ENCODE assay signal across 12 cellular contexts in genomic region chr9:105150991-105151685, GRCh38.
DNase-seq lines count a peak whose midpoint lies in the region; ATAC-seq and TF ChIP-seq lines count a peak whose summit lies in the region.
"Had no signal": no experiment of that assay in that cellular context is flagged by ENCODE, and none has a peak within 500 bp of the region (broad histone marks: within the 10 kb centered on the region; RNA-seq: fewer than 3 reads in every experiment).

No MANE protein-coding gene starts in this region.

- POLR2A ChIA-PET in RWPE1 (lab: Yijun Ruan, JAX; ENCODE audit: low non-redundant PET) = no interaction called here
- POLR2A ChIA-PET in activated CD4-positive, alpha-beta memory T cell treated with anti-CD3 and anti-CD28 coated beads for 36 hours (lab: Charles Lee) = no interaction called here

- H3K4me3 Mint-ChIP-seq in activated CD4-positive, alpha-beta memory T cell treated with anti-CD3 and anti-CD28 coated beads for 36 hours = no peak overlapping the region
- H3K4me3 Mint-ChIP-seq in endothelial cell (ENCODE audit: unreplicated experiment) = no peak overlapping the region
- H3K4me3 Mint-ChIP-seq: activated B cell treated with CpG ODN at 0.5 μM for 24 hours; activated naive CD8-positive, alpha-beta T cell had no signal

- H3K27ac ChIP-seq in RWPE1 = no peak overlapping the region
- H3K27ac ChIP-seq in left lung = no peak overlapping the region
- H3K27ac ChIP-seq: esophagus squamous epithelium had no signal

- H3K27me3 Mint-ChIP-seq in activated CD4-positive, alpha-beta memory T cell treated with anti-CD3 and anti-CD28 coated beads for 36 hours = no peaks in the 10 kb centered on the region
- H3K27me3 Mint-ChIP-seq in endothelial cell (ENCODE audit: unreplicated experiment) = peaks cover 2% of the 10 kb centered on the region
- H3K27me3 Mint-ChIP-seq: activated B cell treated with CpG ODN at 0.5 μM for 24 hours had no signal

- H3K9me3 Mint-ChIP-seq in activated CD4-positive, alpha-beta memory T cell treated with anti-CD3 and anti-CD28 coated beads for 36 hours = no peaks in the 10 kb centered on the region
- no peaks in the 10 kb centered on the region for H3K9me3 Mint-ChIP-seq in endothelial cell (ENCODE audit: unreplicated experiment)
- H3K9me3 Mint-ChIP-seq: activated B cell treated with CpG ODN at 0.5 μM for 24 hours had no signal

- CTCF ChIA-PET in RWPE1 (lab: Yijun Ruan, JAX) = interaction anchor here (0.5 to 1.0 kb wide), 2 partner anchors 8 to 224 kb away, joined by 3 read pairs; no protein-coding TSS in a partner anchor
- CTCF ChIA-PET in activated CD4-positive, alpha-beta memory T cell treated with anti-CD3 and anti-CD28 coated beads for 36 hours (lab: Charles Lee) = interaction anchor here (0.9 to 1.5 kb wide), 2 partner anchors 288 kb away, joined by 3 to 6 read pairs; no protein-coding TSS in a partner anchor

- ATAC-seq in HG02623 (IDR thresholded peaks at IDR 0.05; ENCODE audit: unreplicated experiment) = peak; percentile 66
- peak; percentile 81 for ATAC-seq in left lung
- ATAC-seq in GM19324 (IDR thresholded peaks at IDR 0.05; ENCODE audit: low FRiP score, unreplicated experiment) = no peak

- no peaks in the 10 kb centered on the region for H3K9me3 ChIP-seq in left lung
- H3K9me3 ChIP-seq: esophagus squamous epithelium had no signal

- H3K4me1 Mint-ChIP-seq in activated CD4-positive, alpha-beta memory T cell treated with anti-CD3 and anti-CD28 coated beads for 36 hours (ENCODE audit: low read depth) = peaks cover 16% of the 10 kb centered on the region
- peaks cover 13% of the 10 kb centered on the region for H3K4me1 Mint-ChIP-seq in endothelial cell (ENCODE audit: unreplicated experiment)

- no peaks in the 10 kb centered on the region for H3K27me3 ChIP-seq in left lung
- H3K27me3 ChIP-seq: esophagus squamous epithelium had no signal

- TF ChIP-seq CTCF in RWPE1 (conservative IDR thresholded peaks at IDR 0.05; ENCODE audit: low read depth) (no peak), left lung (IDR thresholded peaks at IDR 0.05) (no peak), endothelial cell (IDR thresholded peaks at IDR 0.05; ENCODE audit: unreplicated experiment) (no peak)

- no peak overlapping the region for H3K4me3 ChIP-seq in left lung
- H3K4me3 ChIP-seq: esophagus squamous epithelium had no signal

- H3K27ac Mint-ChIP-seq in activated CD4-positive, alpha-beta memory T cell treated with anti-CD3 and anti-CD28 coated beads for 36 hours = no peak overlapping the region
- no peak overlapping the region for H3K27ac Mint-ChIP-seq in endothelial cell (ENCODE audit: unreplicated experiment)
- H3K27ac Mint-ChIP-seq: activated B cell treated with CpG ODN at 0.5 μM for 24 hours; activated naive CD8-positive, alpha-beta T cell had no signal

- peaks cover 0 to 22% of the 10 kb centered on the region in 2 donors for H3K4me1 ChIP-seq in left lung

- peak; percentile 54 for DNase-seq in Daoy (ENCODE audit: low read depth)
- peak; percentile 68 for DNase-seq in RWPE1 (ENCODE audit: low spot score)
- DNase-seq in left lung = no peak
- DNase-seq in MV-4-11 (lab: John Stamatoyannopoulos, UW) = no peak
- DNase-seq in activated CD4-positive, alpha-beta memory T cell treated with anti-CD3 and anti-CD28 coated beads for 36 hours = no peak
- DNase-seq in endothelial cell (ENCODE audit: low spot score) = no peak
- DNase-seq: activated B cell treated with CpG ODN at 0.5 μM for 24 hours; esophagus squamous epithelium; stimulated activated naive CD4-positive, alpha-beta T cell had no signal

- intact Hi-C loops in left lung (cut with DNase I) = no loop called here
- intact Hi-C loops in activated CD4-positive, alpha-beta memory T cell treated with anti-CD3 and anti-CD28 coated beads for 36 hours (cut with micrococcal nuclease) = no loop called here

- no peaks in the 10 kb centered on the region for H3K36me3 Mint-ChIP-seq in activated CD4-positive, alpha-beta memory T cell treated with anti-CD3 and anti-CD28 coated beads for 36 hours
- no peaks in the 10 kb centered on the region for H3K36me3 Mint-ChIP-seq in endothelial cell (ENCODE audit: low read depth, unreplicated experiment)
- H3K36me3 Mint-ChIP-seq: activated naive CD8-positive, alpha-beta T cell had no signal

- H3K36me3 ChIP-seq in left lung = no peaks in the 10 kb centered on the region
- H3K36me3 ChIP-seq: esophagus squamous epithelium had no signal

Comparison
In these comparisons a context has a peak if more than half of its experiments do, and no peak if none do; other contexts are left out.
1. DNase-seq: peak in Daoy (single experiment) and RWPE1 (single experiment); none in left lung (0 of 2), MV-4-11 (single experiment), activated CD4-positive, alpha-beta memory T cell treated with anti-CD3 and anti-CD28 coated beads for 36 hours (single experiment) and endothelial cell (single experiment).